Comparison of ENCODE assay signal across 8 cellular contexts in the genomic region with DNA sequence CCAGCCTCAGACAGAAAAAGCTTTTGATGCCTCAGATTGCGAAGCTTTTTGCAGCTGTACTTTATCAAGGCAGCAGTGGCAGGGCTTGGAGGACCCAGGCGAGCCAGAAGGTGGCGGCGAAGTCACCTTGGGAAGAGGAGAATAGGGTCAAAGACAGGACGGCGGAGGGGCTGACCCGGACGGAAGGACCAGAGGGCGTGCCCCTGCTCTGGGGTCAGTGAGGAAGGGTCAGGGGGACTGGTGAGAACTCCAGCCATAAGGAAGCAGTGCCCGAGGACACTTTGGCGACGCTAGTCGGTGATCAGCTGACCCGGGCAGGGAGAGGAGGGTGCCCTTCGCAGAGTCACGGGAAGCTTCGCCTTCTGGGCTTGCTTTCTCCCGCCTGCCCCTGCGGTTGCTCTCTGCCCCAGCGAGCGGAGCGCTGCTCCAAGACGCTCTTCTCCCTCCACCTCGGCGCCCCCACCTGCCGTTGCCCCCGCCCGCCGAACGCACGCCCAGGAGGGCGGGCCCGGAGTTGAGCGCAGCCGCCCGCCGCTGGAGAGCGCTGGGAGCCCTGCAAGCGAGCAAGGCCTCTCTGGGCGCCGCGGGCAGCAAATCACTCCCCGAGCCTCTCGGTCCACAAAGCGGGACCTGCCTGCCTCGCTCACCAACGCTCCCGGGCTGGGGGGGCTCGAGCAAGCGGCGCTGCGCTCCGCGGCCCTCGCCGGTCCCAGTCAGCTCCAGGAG. TPM values are rescaled to one million over a fixed set of nuclear protein-coding genes. Genes with fewer than 3 reads are reported as not detected.
DNase-seq lines count a peak whose midpoint lies in the region; ATAC-seq and TF ChIP-seq lines count a peak whose summit lies in the region.

No MANE protein-coding gene starts in this region.

- DNase-seq in 8988T: peak; percentile 70
- DNase-seq in GM23248: peak; percentile 75
- DNase-seq in fibroblast of mammary gland (ENCODE audit: low read depth): peak; percentile 26
- peak; percentile 72 for DNase-seq in nephron progenitor cell
- DNase-seq in KG1 (lab: John Stamatoyannopoulos, UW): no peak

- H3K27me3 ChIP-seq in GM23248 (replicated peaks; ENCODE audit: insufficient read depth) (0 out of 2 replicates have a peak, but pooled peaks cover 15% of the 10 kb centered on the region), OCI-LY1 (ENCODE audit: insufficient read depth, low read length) (peaks cover 4% of the 10 kb centered on the region; the same call in 1 of the 2 replicates)

- H3K36me3 ChIP-seq in GM23248 (ENCODE audit: low read depth) (no peaks in the 10 kb centered on the region), OCI-LY1 (ENCODE audit: insufficient read depth, low read length) (no peaks in the 10 kb centered on the region)

- no peaks in the 10 kb centered on the region for H4K20me1 ChIP-seq in GM23248 (ENCODE audit: insufficient read depth)
- no peaks in the 10 kb centered on the region for H4K20me1 ChIP-seq in OCI-LY1 (ENCODE audit: insufficient read depth, low read length)

- H3K36me3 Mint-ChIP-seq in nephron progenitor cell (ENCODE audit: low read depth): no peaks in the 10 kb centered on the region

- in situ Hi-C loops in GM23248 (cut with MboI): no loop called here

- 0 to 3% methylated on average over 36 to 42 of the region's 56 CpGs for WGBS in GM23248 (ENCODE audit: low coverage in 1 of 2, low lambda C conversion rate in 2 of 2, missing lambda C conversion rate in 2 of 2), 2 experiments

- H3K4me3 ChIP-seq in GM23248: peak overlapping the region; percentile 74
- peak overlapping the region; percentile 65 for H3K4me3 ChIP-seq in OCI-LY1 (ENCODE audit: low read depth, low read length, poor library complexity, severe bottlenecking)
- H3K4me3 ChIP-seq in fibroblast of mammary gland (ENCODE audit: control insufficient read depth, low read depth, low read length): peak overlapping the region; percentile 51

- H3K9me3 Mint-ChIP-seq in nephron progenitor cell: peaks cover 14% of the 10 kb centered on the region

- peaks cover 39% of the 10 kb centered on the region for H3K27me3 Mint-ChIP-seq in nephron progenitor cell (ENCODE audit: low read depth, poor library complexity)

- peaks cover 24% of the 10 kb centered on the region for H3K4me1 Mint-ChIP-seq in nephron progenitor cell

- H3K4me2 ChIP-seq in GM23248 (ENCODE audit: unreplicated experiment) (peak overlapping the region; percentile 80), OCI-LY1 (ENCODE audit: low read length) (peak overlapping the region; percentile 93)

- no peaks in the 10 kb centered on the region for H3K9me3 ChIP-seq in GM23248 (ENCODE audit: low read depth)
- H3K9me3 ChIP-seq in OCI-LY1 (ENCODE audit: low read length): no peaks in the 10 kb centered on the region

- TF ChIP-seq CTCF in OCI-LY1 (IDR thresholded peaks at IDR 0.05; ENCODE audit: low read length): peak; percentile 53
- TF ChIP-seq CTCF in fibroblast of mammary gland (conservative IDR thresholded peaks at IDR 0.05; ENCODE audit: control insufficient read depth, insufficient read depth, low read depth, low read length): peak; percentile 27
- TF ChIP-seq CTCF in nephron progenitor cell (IDR thresholded peaks at IDR 0.05): peak; percentile 36

- peak overlapping the region; percentile 89 for H3K4me3 Mint-ChIP-seq in nephron progenitor cell

- ATAC-seq in GM21423 (IDR thresholded peaks at IDR 0.05; ENCODE audit: unreplicated experiment) (no peak), HG03196 (IDR thresholded peaks at IDR 0.05; ENCODE audit: unreplicated experiment) (no peak)

- H2AFZ ChIP-seq in GM23248 (peak overlapping the region; percentile 73), OCI-LY1 (ENCODE audit: low read length) (no peak overlapping the region)

- H3K9me2 ChIP-seq in GM23248 (ENCODE audit: insufficient read depth): no peaks in the 10 kb centered on the region
- H3K9me2 ChIP-seq in OCI-LY1 (ENCODE audit: low read depth, low read length): no peaks in the 10 kb centered on the region

- no peak overlapping the region for H3K27ac Mint-ChIP-seq in nephron progenitor cell

- H3K4me1 ChIP-seq in GM23248 (ENCODE audit: insufficient read depth) (peaks cover 25% of the 10 kb centered on the region), OCI-LY1 (ENCODE audit: insufficient read depth, low read length, severe bottlenecking) (peaks cover 20% of the 10 kb centered on the region)

- H3K9ac ChIP-seq in GM23248 (peak overlapping the region; percentile 14; the same call in 1 of the 2 replicates), OCI-LY1 (ENCODE audit: low read length) (peak overlapping the region; percentile 54)

- H3K79me2 ChIP-seq in GM23248 (ENCODE audit: insufficient read depth) (no peaks in the 10 kb centered on the region), OCI-LY1 (ENCODE audit: insufficient read depth, low read length) (no peaks in the 10 kb centered on the region)

- H3K27ac ChIP-seq in GM23248 (no peak overlapping the region), OCI-LY1 (ENCODE audit: low read depth, low read length, poor library complexity, severe bottlenecking) (no peak overlapping the region)

- no peaks in the 10 kb centered on the region for H3F3A ChIP-seq in GM23248 (ENCODE audit: insufficient read depth)
- H3F3A ChIP-seq in OCI-LY1 (ENCODE audit: insufficient read depth, low read length): no peaks in the 10 kb centered on the region

RNA-seq across cellular contexts. Expression of a gene that starts 1.4 kb away (rescaled TPM):
- total RNA-seq in GM23248 (2014; rRNA removed; shearing (Covaris generic)): 4.1 and 11.4 TPM in 2 replicates
- polyA plus RNA-seq in GM23248 (2016; fragmentation: Nextera tagmentation; extraction: Ambion mirVana): 1.6 and 3.0 TPM in 2 replicates
